Comparison of ENCODE assay signal across 13 cellular contexts in the genomic region with DNA sequence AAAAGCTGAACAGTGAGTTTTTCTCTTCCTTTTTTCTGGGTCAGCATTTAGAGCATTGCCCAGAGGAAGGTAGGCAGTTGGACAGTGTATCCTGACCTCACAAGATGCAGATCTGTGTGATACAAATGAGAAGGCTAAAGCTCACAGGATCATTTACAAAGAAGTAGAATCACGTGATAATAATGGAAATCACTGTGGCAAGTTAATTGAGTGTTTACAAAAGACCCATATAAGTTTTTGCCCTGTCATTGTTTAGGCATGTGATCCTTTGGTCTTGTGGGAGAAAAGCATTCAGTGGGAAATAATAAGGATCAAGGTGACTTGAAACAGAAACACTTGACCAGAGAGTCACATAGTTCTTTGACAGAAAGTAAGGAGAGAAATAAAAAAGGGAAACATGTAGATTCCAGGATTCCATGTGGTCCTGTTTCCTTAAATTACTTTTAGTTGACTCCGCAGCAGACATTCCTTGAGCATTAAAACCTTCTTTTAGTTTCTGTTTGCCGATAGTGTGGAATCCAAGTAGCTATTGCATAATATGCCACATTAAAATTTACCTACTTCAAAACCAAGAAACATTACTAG.
DNase-seq lines count a peak whose midpoint lies in the region; ATAC-seq and TF ChIP-seq lines count a peak whose summit lies in the region.
"Had no signal": no experiment of that assay in that cellular context is flagged by ENCODE, and none has a peak within 500 bp of the region (broad histone marks: within the 10 kb centered on the region; RNA-seq: fewer than 3 reads in every experiment).

No MANE protein-coding gene starts in this region.

- H4K20me1 ChIP-seq in fibroblast of lung (ENCODE audit: control insufficient read depth, extremely low read depth, insufficient read depth, low read length) = no peaks in the 10 kb centered on the region

- POLR2A ChIA-PET in BJ (lab: Charles Lee) = interaction anchor here (0.6 to 1.2 kb wide), 4 partner anchors 24 to 65 kb away, joined by 3 to 4 read pairs (median 4); no protein-coding TSS in a partner anchor
- POLR2A ChIA-PET in naive thymus-derived CD8-positive, alpha-beta T cell (lab: Charles Lee) = no interaction called here

- no peak for TF ChIP-seq POLR2A in thyroid gland (IDR thresholded peaks at IDR 0.05)

- ATAC-seq in psoas muscle = peak in 2 of 4 donors; percentile 44
- no peak for ATAC-seq in naive thymus-derived CD8-positive, alpha-beta T cell
- ATAC-seq: stimulated activated naive CD8-positive, alpha-beta T cell treated with anti-CD3 and anti-CD28 coated beads, Interleukin-15, Interleukin-2, amounts not matched to agents 100 U/mL and 50 U/mL, for 24 hours had no signal

- H3K4me1 ChIP-seq in fibroblast of lung (ENCODE audit: control insufficient read depth, extremely low read depth, insufficient read depth, low read length) = peaks cover 17% of the 10 kb centered on the region
- H3K4me1 ChIP-seq in psoas muscle = no peaks in the 10 kb centered on the region
- no peaks in the 10 kb centered on the region for H3K4me1 ChIP-seq in thyroid gland

- peaks cover under 1 to 8% (median 2%) of the 10 kb centered on the region in 4 donors for H3K4me1 Mint-ChIP-seq in naive thymus-derived CD8-positive, alpha-beta T cell

- DNase-seq in BJ (ENCODE audit: low read depth) = peak; percentile 94
- peak; percentile 82 for DNase-seq in RPMI7951 (ENCODE audit: low read depth)
- peak; percentile 78 to 97 for DNase-seq in fibroblast of lung (ENCODE audit: low read depth in 2 of 2)
- DNase-seq in psoas muscle = no peak
- DNase-seq in naive thymus-derived CD8-positive, alpha-beta T cell = no peak
- DNase-seq in thyroid gland = no peak
- no peak for DNase-seq in C1 segment of cervical spinal cord (lab: John Stamatoyannopoulos, UW)
- no peak for DNase-seq in NCI-H748 treated with DMSO at 0.1 percent for 48 hours (lab: John Stamatoyannopoulos, UW)
- DNase-seq: glutamatergic neuron; NCI-H1048; posterior cingulate gyrus; SHP77 treated with DMSO at 0.1 percent for 48 hours; stimulated activated naive CD8-positive, alpha-beta T cell treated with anti-CD3 and anti-CD28 coated beads, Interleukin-15, Interleukin-2, amounts not matched to agents 100 U/mL and 50 U/mL, for 24 hours had no signal

- H3K9ac ChIP-seq in fibroblast of lung (ENCODE audit: insufficient read depth, low read length) = no peak overlapping the region

- WGBS in psoas muscle, 3 donors = 43 to 81% (median 55%) methylated on average over 3 of the region's 3 CpGs
- WGBS in thyroid gland, 2 donors = 83 to 95% methylated on average over 3 of the region's 3 CpGs

- no peak for TF ChIP-seq CTCF in BJ (IDR thresholded peaks at IDR 0.05; ENCODE audit: insufficient read depth, low read depth, low read length)
- TF ChIP-seq CTCF in fibroblast of lung (conservative IDR thresholded peaks at IDR 0.05 in 1 of 2, IDR thresholded peaks at IDR 0.05 in 1 of 2; ENCODE audit: low read depth in 1 of 2, low read length in 2 of 2) = no peak
- TF ChIP-seq CTCF in psoas muscle (IDR thresholded peaks at IDR 0.05) = no peak
- TF ChIP-seq CTCF in thyroid gland (IDR thresholded peaks at IDR 0.05) = no peak

- H2AFZ ChIP-seq in fibroblast of lung (ENCODE audit: low read length) = no peak overlapping the region

- H3K27me3 Mint-ChIP-seq in naive thymus-derived CD8-positive, alpha-beta T cell = no peaks in the 10 kb centered on the region

- H3K9me3 ChIP-seq in fibroblast of lung (ENCODE audit: control insufficient read depth, insufficient read depth, low read depth, low read length) (no peaks in the 10 kb centered on the region), psoas muscle (no peaks in the 10 kb centered on the region), thyroid gland (no peaks in the 10 kb centered on the region)

- CTCF ChIA-PET in BJ (lab: Yijun Ruan, JAX) = interaction anchor here (1.1 to 1.4 kb wide), 2 partner anchors 9 to 21 kb away, joined by 3 read pairs; no protein-coding TSS in a partner anchor

- H3K27me3 ChIP-seq in BJ (ENCODE audit: control insufficient read depth, insufficient read depth, low read length) (no peaks in the 10 kb centered on the region), fibroblast of lung (ENCODE audit: control insufficient read depth, insufficient read depth, low read length) (no peaks in the 10 kb centered on the region), psoas muscle (ENCODE audit: insufficient read depth in 3 of 3, low read length in 2 of 3) (no peaks in the 10 kb centered on the region), thyroid gland (no peaks in the 10 kb centered on the region)

- no peak overlapping the region for H3K4me3 Mint-ChIP-seq in naive thymus-derived CD8-positive, alpha-beta T cell

- no peaks in the 10 kb centered on the region for H3K9me3 Mint-ChIP-seq in naive thymus-derived CD8-positive, alpha-beta T cell

- H3K79me2 ChIP-seq in fibroblast of lung (ENCODE audit: control insufficient read depth, insufficient read depth, low read length) = peaks cover 10% of the 10 kb centered on the region

- H3K27ac ChIP-seq in fibroblast of lung (ENCODE audit: insufficient read depth, low read length) = peak overlapping the region; percentile 91
- peak overlapping the region; percentile 21 for H3K27ac ChIP-seq in psoas muscle
- H3K27ac ChIP-seq in thyroid gland = peak overlapping the region in 1 of 3 donors; percentile 48

- H3K4me3 ChIP-seq in BJ (ENCODE audit: low read depth, low read length) = no peak overlapping the region; the same call in 1 of the 2 replicates
- H3K4me3 ChIP-seq in fibroblast of lung (replicated peaks in 1 of 4; ENCODE audit: control extremely low read depth in 1 of 4, insufficient read depth in 1 of 4, low read depth in 3 of 4, low read length in 4 of 4) = peak overlapping the region in 1 of 4 experiments; percentile 44
- H3K4me3 ChIP-seq in psoas muscle = no peak overlapping the region
- no peak overlapping the region for H3K4me3 ChIP-seq in thyroid gland (replicated peaks in 1 of 3)

- H3K36me3 Mint-ChIP-seq in naive thymus-derived CD8-positive, alpha-beta T cell = peaks cover 0 to 63% (median 21%) of the 10 kb centered on the region in 3 donors

- H3K4me2 ChIP-seq in fibroblast of lung (ENCODE audit: extremely low read depth, insufficient read depth, low read length) = peak overlapping the region; percentile 73

- H3K36me3 ChIP-seq in BJ (ENCODE audit: control insufficient read depth, insufficient read depth, low read length) (peaks cover 7% of the 10 kb centered on the region), fibroblast of lung (ENCODE audit: control insufficient read depth, insufficient read depth, low read length) (peaks cover 2% of the 10 kb centered on the region), psoas muscle (ENCODE audit: insufficient read depth in 1 of 2, low read depth in 1 of 2) (peaks cover 0 to 30% of the 10 kb centered on the region in 2 donors), thyroid gland (peaks cover 0 to 4% of the 10 kb centered on the region in 2 donors)

- intact Hi-C loops in psoas muscle (cut with DNase I) = no loop called here
- intact Hi-C loops in thyroid gland (cut with DNase I) = no loop called here

- peak overlapping the region in 4 of 10 donors; percentile 8 to 18 (median 12) for H3K27ac Mint-ChIP-seq in naive thymus-derived CD8-positive, alpha-beta T cell

Comparison
In these comparisons a context has a peak if more than half of its experiments do, and no peak if none do; other contexts are left out.
1. DNase-seq: peak in BJ (single experiment), RPMI7951 (single experiment) and fibroblast of lung (2 of 2); none in psoas muscle (0 of 2), naive thymus-derived CD8-positive, alpha-beta T cell (0 of 10), thyroid gland (0 of 2), C1 segment of cervical spinal cord (0 of 14) and NCI-H748 treated with DMSO at 0.1 percent for 48 hours (single experiment).